ENCODE assay signal across 1 cellular context in genomic region chr16:56681939-56682702, GRCh38.
TF ChIP-seq lines count a peak whose summit lies in the region.

Gene MT1X, plus strand, starts transcription at chr16:56682470. Its CDS starts 71 bp downstream, at chr16:56682541.

TF ChIP-seq in HepG2, 621 proteins besides CTCF, POLR2A, EP300 and RAD21 (continued from another document and continues in another):
- TF ChIP-seq NFKB2 (CRISPR knock-in tag; IDR thresholded peaks at IDR 0.05; ENCODE audit: borderline replicate concordance) (peak; percentile 73; the same call in 1 of the 2 replicates), EZH2 (conservative IDR thresholded peaks at IDR 0.05; ENCODE audit: low read depth, low read length) (no peak), ZNF577 (CRISPR knock-in tag; IDR thresholded peaks at IDR 0.05; ENCODE audit: borderline replicate concordance, low read depth) (no peak), ATF4 (CRISPR knock-in tag; IDR thresholded peaks at IDR 0.05) (no peak), ZNF766 (CRISPR knock-in tag; IDR thresholded peaks at IDR 0.05; ENCODE audit: borderline replicate concordance) (no peak), ZSCAN25 (CRISPR knock-in tag; IDR thresholded peaks at IDR 0.05) (no peak; the same call in none of the 2 replicates), ZNF777 (CRISPR knock-in tag; IDR thresholded peaks at IDR 0.05) (peak; percentile 62), ZNF619 (CRISPR knock-in tag; IDR thresholded peaks at IDR 0.05) (no peak), ZNF143 (CRISPR knock-in tag; IDR thresholded peaks at IDR 0.05) (peak; percentile 63), ZNF296 (CRISPR knock-in tag; conservative IDR thresholded peaks at IDR 0.05) (peak; percentile 80; the same call in 1 of the 2 replicates), MEIS2 (CRISPR knock-in tag; IDR thresholded peaks at IDR 0.05) (peak; percentile 56), ZNF598 (CRISPR knock-in tag; IDR thresholded peaks at IDR 0.05; ENCODE audit: borderline replicate concordance) (peak; percentile 82), ZNF503 (CRISPR knock-in tag; IDR thresholded peaks at IDR 0.05) (no peak; the same call in 1 of the 2 replicates), NR2F2 (IDR thresholded peaks at IDR 0.05; ENCODE audit: borderline replicate concordance, low read depth) (no peak), HNF4G (IDR thresholded peaks at IDR 0.05; ENCODE audit: borderline replicate concordance, low read depth, low read length) (no peak), HNF4G (CRISPR knock-in tag; IDR thresholded peaks at IDR 0.05; ENCODE audit: borderline replicate concordance, low read depth) (no peak), ZNF737 (CRISPR knock-in tag; IDR thresholded peaks at IDR 0.05; ENCODE audit: borderline replicate concordance) (no peak; the same call in 1 of the 2 replicates), NFE2 (CRISPR knock-in tag; IDR thresholded peaks at IDR 0.05) (no peak), ZNF530 (CRISPR knock-in tag; IDR thresholded peaks at IDR 0.05; ENCODE audit: low read depth) (no peak), POGZ (CRISPR knock-in tag; IDR thresholded peaks at IDR 0.05) (peak; percentile 79), TFAP4 (IDR thresholded peaks at IDR 0.05; ENCODE audit: borderline replicate concordance, low read depth) (no peak), ZNF446 (CRISPR knock-in tag; IDR thresholded peaks at IDR 0.05) (no peak), ZNF512 (CRISPR knock-in tag; IDR thresholded peaks at IDR 0.05) (no peak; the same call in 1 of the 2 replicates), ZBTB37 (CRISPR knock-in tag; IDR thresholded peaks at IDR 0.05) (no peak), JDP2 (CRISPR knock-in tag; IDR thresholded peaks at IDR 0.05; ENCODE audit: borderline replicate concordance) (no peak), TCF7L2 (IDR thresholded peaks at IDR 0.05; ENCODE audit: low read depth, low read length) (no peak; the same call in 1 of the 2 replicates), CCAR2 (optimal IDR thresholded peaks at IDR 0.05; ENCODE audit: low read depth, low read length) (no peak), PAXIP1 (CRISPR knock-in tag; conservative IDR thresholded peaks at IDR 0.05) (no peak), NFIC (IDR thresholded peaks at IDR 0.05; ENCODE audit: low read length) (no peak), GATAD2A (CRISPR knock-in tag; IDR thresholded peaks at IDR 0.05) (peak; percentile 14; the same call in 1 of the 2 replicates), SMAD1 (CRISPR knock-in tag; IDR thresholded peaks at IDR 0.05; ENCODE audit: borderline replicate concordance, low read depth) (no peak), HOXA5 (CRISPR knock-in tag; IDR thresholded peaks at IDR 0.05) (no peak), ATF1 (CRISPR knock-in tag; IDR thresholded peaks at IDR 0.05) (no peak), ZNF580 (CRISPR knock-in tag; IDR thresholded peaks at IDR 0.05; ENCODE audit: borderline replicate concordance, low read depth) (peak; percentile 95), UBTF (CRISPR knock-in tag; IDR thresholded peaks at IDR 0.05) (peak; percentile 79; the same call in 1 of the 2 replicates), ZNF34 (CRISPR knock-in tag; IDR thresholded peaks at IDR 0.05; ENCODE audit: borderline replicate concordance) (no peak), SNAPC2 (CRISPR knock-in tag; IDR thresholded peaks at IDR 0.05) (peak; percentile 31), THYN1 (CRISPR knock-in tag; IDR thresholded peaks at IDR 0.05; ENCODE audit: borderline replicate concordance, low read depth) (no peak), BHLHE40 (IDR thresholded peaks at IDR 0.05; ENCODE audit: low read length) (peak; percentile 37; the same call in 1 of the 2 replicates), PBX2 (CRISPR knock-in tag; IDR thresholded peaks at IDR 0.05) (no peak), EHMT2 (IDR thresholded peaks at IDR 0.05; ENCODE audit: borderline replicate concordance, low read depth, low read length) (no peak), MED13 (CRISPR knock-in tag; IDR thresholded peaks at IDR 0.05) (peak; percentile 68), GPBP1L1 (CRISPR knock-in tag; IDR thresholded peaks at IDR 0.05) (no peak), ZBTB38 (CRISPR knock-in tag; IDR thresholded peaks at IDR 0.05) (peak; percentile 49; the same call in 1 of the 2 replicates), NBN (conservative IDR thresholded peaks at IDR 0.05) (no peak), BCL3 (CRISPR knock-in tag; IDR thresholded peaks at IDR 0.05) (peak; percentile 80), ZNF672 (CRISPR knock-in tag; IDR thresholded peaks at IDR 0.05) (no peak), TBX3 (IDR thresholded peaks at IDR 0.05; ENCODE audit: borderline replicate concordance) (no peak), SPEN (CRISPR knock-in tag; IDR thresholded peaks at IDR 0.05; ENCODE audit: low read depth) (peak; percentile 40; the same call in 1 of the 2 replicates), STAT5B (CRISPR knock-in tag; IDR thresholded peaks at IDR 0.05) (no peak)
